27 cellular contexts compared by ENCODE assay signal in the genomic region with DNA sequence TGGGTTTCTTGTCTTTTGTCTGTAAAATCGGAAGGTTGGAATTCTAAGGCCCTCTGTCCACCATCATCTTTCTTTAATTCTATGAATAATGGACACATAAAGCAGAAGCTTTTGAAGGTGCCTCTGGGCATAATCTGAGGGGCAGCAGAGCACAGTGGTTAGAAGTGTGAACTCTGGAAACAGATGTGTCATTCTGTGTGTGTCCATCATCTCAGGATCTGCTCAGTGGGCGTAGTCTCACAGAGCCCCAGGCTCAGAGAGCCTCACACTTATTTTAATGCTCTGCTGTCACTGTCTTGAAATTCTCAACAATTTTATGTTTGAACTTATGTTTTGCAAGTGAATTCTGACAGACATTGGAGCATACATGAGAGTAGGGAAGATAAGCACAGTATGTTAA.
"Had no signal": no experiment of that assay in that cellular context is flagged by ENCODE, and none has a peak within 500 bp of the region (broad histone marks: within the 10 kb centered on the region; RNA-seq: fewer than 3 reads in every experiment).

No MANE protein-coding gene starts in this region.

- H3K27ac Mint-ChIP-seq: activated naive CD4-positive, alpha-beta T cell treated with anti-CD3 and anti-CD28 coated beads, Interleukin-2, amount 10 ng/mL, durations not matched to agents 7 days and 5 days; activated naive CD8-positive, alpha-beta T cell treated with anti-CD3 and anti-CD28 coated beads for 36 hours; T-cell had no signal

- H3K9me3 Mint-ChIP-seq: activated naive CD4-positive, alpha-beta T cell treated with anti-CD3 and anti-CD28 coated beads, Interleukin-2, amount 10 ng/mL, durations not matched to agents 7 days and 5 days; activated naive CD8-positive, alpha-beta T cell treated with anti-CD3 and anti-CD28 coated beads for 36 hours; activated T-cell treated with anti-CD3 and anti-CD28 coated beads, Interleukin-2, amount 50 U/mL, for 4 hours; activated T-helper 2 cell treated with anti-CD3 and anti-CD28 coated beads, Interferon-gamma antibody, Interleukin-2, Interleukin-4, amounts not matched to agents 10 μg/mL and 5 μg/mL and 100 μg/mL, durations not matched to agents 14 hours and 24 hours and 36 hours; T-cell had no signal

- H3K36me3 ChIP-seq: brain microvascular endothelial cell, cardiac muscle cell had no signal

- DNase-seq: activated CD4-positive, alpha-beta T cell treated with anti-CD3 and anti-CD28 coated beads, Interleukin-2, amount 50 U/mL, for 1 hour; activated CD4-positive, CD25-positive, alpha-beta regulatory T cell; activated gamma-delta T cell treated with Interleukin-2 at 50 U/mL for 16 hours; activated naive CD4-positive, alpha-beta T cell treated with anti-CD3 and anti-CD28 coated beads, Interleukin-2, amount 10 ng/mL, durations not matched to agents 7 days and 5 days; activated naive CD8-positive, alpha-beta T cell treated with anti-CD3 and anti-CD28 coated beads for 36 hours; activated T-cell treated with anti-CD3 and anti-CD28 coated beads, Interleukin-2, amount 50 U/mL, for 4 hours; brain microvascular endothelial cell; cerebellar nuclear complex; IMR-90; KG1; NCI-H1048; NCI-H1417; NCI-H1930; NCI-H2107; NCI-H2171 treated with DMSO at 0.1 percent for 48 hours; NCI-H226; NCI-H526; NCI-H82; RPMI8226; T-cell; T-helper 2 cell; T1000 had no signal

- H3K27me3 ChIP-seq: brain microvascular endothelial cell had no signal

- H3K4me3 Mint-ChIP-seq: activated naive CD4-positive, alpha-beta T cell treated with anti-CD3 and anti-CD28 coated beads, Interleukin-2, amount 10 ng/mL, durations not matched to agents 7 days and 5 days; activated naive CD8-positive, alpha-beta T cell treated with anti-CD3 and anti-CD28 coated beads for 36 hours; activated T-cell treated with anti-CD3 and anti-CD28 coated beads, Interleukin-2, amount 50 U/mL, for 4 hours; T-cell had no signal

- H3K27ac ChIP-seq: brain microvascular endothelial cell, cardiac muscle cell, SK-N-MC, VCaP had no signal

- H3K4me3 ChIP-seq: cardiac muscle cell, SK-N-MC had no signal

- ATAC-seq: Right ventricle myocardium inferior, T-cell had no signal

- H3K36me3 Mint-ChIP-seq: activated naive CD4-positive, alpha-beta T cell treated with anti-CD3 and anti-CD28 coated beads, Interleukin-2, amount 10 ng/mL, durations not matched to agents 7 days and 5 days; activated naive CD8-positive, alpha-beta T cell treated with anti-CD3 and anti-CD28 coated beads for 36 hours; T-cell had no signal

- H3K4me1 Mint-ChIP-seq: activated naive CD4-positive, alpha-beta T cell treated with anti-CD3 and anti-CD28 coated beads, Interleukin-2, amount 10 ng/mL, durations not matched to agents 7 days and 5 days had no signal
